9 cellular contexts compared by ENCODE assay signal in the genomic region with DNA sequence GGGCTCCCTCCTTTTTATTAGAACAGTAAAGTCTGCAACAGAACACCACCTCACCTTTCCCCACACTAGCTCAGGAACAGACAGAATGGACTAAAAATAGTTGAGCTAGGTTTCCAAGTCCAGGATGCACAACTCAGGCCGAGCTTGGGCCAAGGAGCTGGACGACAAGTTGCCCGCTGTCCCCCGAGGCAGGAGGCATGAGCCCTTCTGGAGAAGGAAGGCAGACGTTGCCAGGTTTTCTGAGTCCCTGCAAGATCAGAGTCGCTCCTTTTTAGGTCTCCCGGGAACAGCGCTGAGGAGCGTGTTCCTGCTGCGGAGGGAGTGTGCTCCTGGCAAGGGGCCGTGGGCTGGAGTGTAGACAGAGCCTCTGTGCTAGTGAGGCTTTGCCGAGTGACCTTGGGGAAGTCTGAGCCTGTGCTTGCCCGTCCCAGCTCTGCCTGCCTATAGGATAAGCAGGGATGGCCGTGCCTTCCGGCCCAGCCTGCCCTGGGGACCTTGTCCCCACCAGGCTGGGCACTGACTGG.
A peak's percentile ranks its signal among the peaks of the same experiment; 100 is the strongest.
DNase-seq lines count a peak whose midpoint lies in the region; ATAC-seq and TF ChIP-seq lines count a peak whose summit lies in the region.
"Had no signal": no experiment of that assay in that cellular context is flagged by ENCODE, and none has a peak within 500 bp of the region (broad histone marks: within the 10 kb centered on the region; RNA-seq: fewer than 3 reads in every experiment).

No MANE protein-coding gene starts in this region.

- intact Hi-C loops in aorta (cut with DNase I) = loop anchor here (1.0 to 10.0 kb wide), 3 partner anchors 145 to 301 kb away; no protein-coding TSS in a partner anchor

- no peaks in the 10 kb centered on the region for H3K36me3 ChIP-seq in aorta (ENCODE audit: control insufficient read depth in 1 of 2, insufficient read depth in 2 of 2, low read length in 1 of 2)

- no peaks in the 10 kb centered on the region for H3K9me3 Mint-ChIP-seq in activated CD8-positive, alpha-beta memory T cell treated with anti-CD3 and anti-CD28 coated beads, Interleukin-2, amount 10 ng/mL, durations not matched to agents 7 days and 5 days (ENCODE audit: low read depth)
- H3K9me3 Mint-ChIP-seq in WTC11 = peaks cover 2% of the 10 kb centered on the region; the same call in 1 of the 2 replicates
- H3K9me3 Mint-ChIP-seq: activated naive CD4-positive, alpha-beta T cell treated with anti-CD3 and anti-CD28 coated beads, Interleukin-2, amount 50 U/mL, for 72 hours had no signal

- peaks cover 1% of the 10 kb centered on the region for H3K27me3 Mint-ChIP-seq in activated CD8-positive, alpha-beta memory T cell treated with anti-CD3 and anti-CD28 coated beads, Interleukin-2, amount 10 ng/mL, durations not matched to agents 7 days and 5 days
- no peaks in the 10 kb centered on the region; the same call in 1 of the 2 replicates for H3K27me3 Mint-ChIP-seq in WTC11 (ENCODE audit: low read depth)

- no peaks in the 10 kb centered on the region for H3K36me3 Mint-ChIP-seq in activated CD8-positive, alpha-beta memory T cell treated with anti-CD3 and anti-CD28 coated beads, Interleukin-2, amount 10 ng/mL, durations not matched to agents 7 days and 5 days
- peaks cover 10% of the 10 kb centered on the region for H3K36me3 Mint-ChIP-seq in WTC11
- H3K36me3 Mint-ChIP-seq: activated naive CD4-positive, alpha-beta T cell treated with anti-CD3 and anti-CD28 coated beads, Interleukin-2, amount 50 U/mL, for 72 hours had no signal

- no peak for ATAC-seq in activated CD8-positive, alpha-beta memory T cell treated with anti-CD3 and anti-CD28 coated beads, Interleukin-2, amount 10 ng/mL, durations not matched to agents 7 days and 5 days
- no peak for ATAC-seq in WTC11
- ATAC-seq in aorta (ENCODE audit: low FRiP score) = peak; percentile 33
- ATAC-seq in GM21529 (IDR thresholded peaks at IDR 0.05; ENCODE audit: unreplicated experiment) = no peak

- peaks cover 8% of the 10 kb centered on the region for H3K4me1 Mint-ChIP-seq in activated CD8-positive, alpha-beta memory T cell treated with anti-CD3 and anti-CD28 coated beads, Interleukin-2, amount 10 ng/mL, durations not matched to agents 7 days and 5 days
- H3K4me1 Mint-ChIP-seq in WTC11 = peaks cover 10% of the 10 kb centered on the region

- no peak overlapping the region for H3K4me3 Mint-ChIP-seq in activated CD8-positive, alpha-beta memory T cell treated with anti-CD3 and anti-CD28 coated beads, Interleukin-2, amount 10 ng/mL, durations not matched to agents 7 days and 5 days
- no peak overlapping the region for H3K4me3 Mint-ChIP-seq in WTC11

- DNase-seq in activated CD8-positive, alpha-beta memory T cell treated with anti-CD3 and anti-CD28 coated beads, Interleukin-2, amount 10 ng/mL, durations not matched to agents 7 days and 5 days = peak; percentile 25
- DNase-seq in activated CD8-positive, alpha-beta memory T cell treated with anti-CD3 and anti-CD28 coated beads for 24 hours = no peak
- DNase-seq in WTC11 (ENCODE audit: low spot score) = no peak
- DNase-seq in aorta = peak; percentile 58 to 77
- no peak for DNase-seq in RWPE1 (ENCODE audit: low spot score)
- DNase-seq: T-helper 1 cell had no signal

- 47 to 52% methylated on average over 15 of the region's 15 CpGs for WGBS in aorta, 2 donors

- H3K9me3 ChIP-seq in aorta (ENCODE audit: control insufficient read depth, low read length) = no peaks in the 10 kb centered on the region

- POLR2A ChIA-PET in WTC11 (lab: Charles Lee) = no interaction called here
- POLR2A ChIA-PET in RWPE1 (lab: Yijun Ruan, JAX; ENCODE audit: low non-redundant PET) = interaction anchor here (0.6 kb wide), 1 partner anchor 197 kb away, joined by 3 read pairs; no protein-coding TSS in a partner anchor

- TF ChIP-seq CTCF in WTC11 (IDR thresholded peaks at IDR 0.05) (no peak), RWPE1 (conservative IDR thresholded peaks at IDR 0.05; ENCODE audit: low read depth) (no peak)

- no peak overlapping the region for H3K4me3 ChIP-seq in aorta (ENCODE audit: low read length in 2 of 2)

- H3K27ac ChIP-seq in layer of hippocampus (ENCODE audit: low read depth, low read length) = peak overlapping the region; percentile 18
- H3K27ac ChIP-seq in aorta (ENCODE audit: low read depth in 1 of 2, low read length in 2 of 2) = no peak overlapping the region
- no peak overlapping the region for H3K27ac ChIP-seq in RWPE1

- H3K4me1 ChIP-seq in aorta (ENCODE audit: control insufficient read depth in 1 of 2, insufficient read depth in 2 of 2, low read length in 2 of 2) = no peaks in the 10 kb centered on the region

- CTCF ChIA-PET in activated CD8-positive, alpha-beta memory T cell treated with anti-CD3 and anti-CD28 coated beads, Interleukin-2, amount 10 ng/mL, durations not matched to agents 7 days and 5 days (lab: Charles Lee) = interaction anchor here (0.7 to 1.8 kb wide), 5 partner anchors 23 to 349 kb away, joined by 3 to 4 read pairs (median 3); no protein-coding TSS in a partner anchor
- CTCF ChIA-PET in WTC11 (lab: Charles Lee) (interaction anchor here (0.6 to 3.4 kb wide), 31 partner anchors 11 to 327 kb away, joined by 3 to 31 read pairs (median 4); a partner anchor contains a TSS), RWPE1 (lab: Yijun Ruan, JAX) (interaction anchor here (0.6 to 4.0 kb wide), 26 partner anchors 9 to 585 kb away, joined by 3 to 29 read pairs (median 4); a partner anchor contains a TSS)

- no peak overlapping the region for H3K27ac Mint-ChIP-seq in activated CD8-positive, alpha-beta memory T cell treated with anti-CD3 and anti-CD28 coated beads, Interleukin-2, amount 10 ng/mL, durations not matched to agents 7 days and 5 days
- H3K27ac Mint-ChIP-seq in WTC11 = peak overlapping the region; percentile 26; the same call in 1 of the 2 replicates

- H3K27me3 ChIP-seq in layer of hippocampus (ENCODE audit: control insufficient read depth, insufficient read depth, low read length) = no peaks in the 10 kb centered on the region
- H3K27me3 ChIP-seq in aorta (ENCODE audit: control insufficient read depth in 1 of 2, insufficient read depth in 2 of 2, low read length in 1 of 2) = no peaks in the 10 kb centered on the region

TF ChIP-seq in WTC11, 78 proteins besides CTCF, POLR2A, EP300 and RAD21:
- TF ChIP-seq GRHL2 (CRISPR knock-in tag; IDR thresholded peaks at IDR 0.05; ENCODE audit: insufficient replicate concordance, severe bottlenecking) = no peak
- TF ChIP-seq, protein P1, sequence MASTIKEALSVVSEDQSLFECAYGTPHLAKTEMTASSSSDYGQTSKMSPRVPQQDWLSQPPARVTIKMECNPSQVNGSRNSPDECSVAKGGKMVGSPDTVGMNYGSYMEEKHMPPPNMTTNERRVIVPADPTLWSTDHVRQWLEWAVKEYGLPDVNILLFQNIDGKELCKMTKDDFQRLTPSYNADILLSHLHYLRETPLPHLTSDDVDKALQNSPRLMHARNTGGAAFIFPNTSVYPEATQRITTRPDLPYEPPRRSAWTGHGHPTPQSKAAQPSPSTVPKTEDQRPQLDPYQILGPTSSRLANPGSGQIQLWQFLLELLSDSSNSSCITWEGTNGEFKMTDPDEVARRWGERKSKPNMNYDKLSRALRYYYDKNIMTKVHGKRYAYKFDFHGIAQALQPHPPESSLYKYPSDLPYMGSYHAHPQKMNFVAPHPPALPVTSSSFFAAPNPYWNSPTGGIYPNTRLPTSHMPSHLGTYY (CRISPR knock-in tag; IDR thresholded peaks at IDR 0.05) = no peak
- TF ChIP-seq, protein P2, sequence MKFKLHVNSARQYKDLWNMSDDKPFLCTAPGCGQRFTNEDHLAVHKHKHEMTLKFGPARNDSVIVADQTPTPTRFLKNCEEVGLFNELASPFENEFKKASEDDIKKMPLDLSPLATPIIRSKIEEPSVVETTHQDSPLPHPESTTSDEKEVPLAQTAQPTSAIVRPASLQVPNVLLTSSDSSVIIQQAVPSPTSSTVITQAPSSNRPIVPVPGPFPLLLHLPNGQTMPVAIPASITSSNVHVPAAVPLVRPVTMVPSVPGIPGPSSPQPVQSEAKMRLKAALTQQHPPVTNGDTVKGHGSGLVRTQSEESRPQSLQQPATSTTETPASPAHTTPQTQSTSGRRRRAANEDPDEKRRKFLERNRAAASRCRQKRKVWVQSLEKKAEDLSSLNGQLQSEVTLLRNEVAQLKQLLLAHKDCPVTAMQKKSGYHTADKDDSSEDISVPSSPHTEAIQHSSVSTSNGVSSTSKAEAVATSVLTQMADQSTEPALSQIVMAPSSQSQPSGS (CRISPR knock-in tag; IDR thresholded peaks at IDR 0.05; ENCODE audit: borderline replicate concordance, low read depth) = no peak
- no peak for TF ChIP-seq ZNF396 (CRISPR knock-in tag; IDR thresholded peaks at IDR 0.05; ENCODE audit: borderline replicate concordance)
- no peak for TF ChIP-seq SOX15 (CRISPR knock-in tag; IDR thresholded peaks at IDR 0.05)
- TF ChIP-seq CBFB (CRISPR knock-in tag; IDR thresholded peaks at IDR 0.05; ENCODE audit: low read depth) = no peak
- no peak for TF ChIP-seq FOXP1 (CRISPR knock-in tag; IDR thresholded peaks at IDR 0.05; ENCODE audit: borderline replicate concordance)
- TF ChIP-seq PRRX2 (CRISPR knock-in tag; IDR thresholded peaks at IDR 0.05) = no peak
- no peak for TF ChIP-seq NFATC4 (CRISPR knock-in tag; IDR thresholded peaks at IDR 0.05)

Comparison
In these comparisons a context has a peak if more than half of its experiments do, and no peak if none do; other contexts are left out.
1. DNase-seq: peak in activated CD8-positive, alpha-beta memory T cell treated with anti-CD3 and anti-CD28 coated beads, Interleukin-2, amount 10 ng/mL, durations not matched to agents 7 days and 5 days (single experiment) and aorta (2 of 2); none in activated CD8-positive, alpha-beta memory T cell treated with anti-CD3 and anti-CD28 coated beads for 24 hours (single experiment), WTC11 (single experiment) and RWPE1 (single experiment).